In genomic region chr4:164108971-164109370, GRCh38 we compare ENCODE assay signal across 19 cellular contexts.
DNase-seq lines count a peak whose midpoint lies in the region; ATAC-seq and TF ChIP-seq lines count a peak whose summit lies in the region.
"Had no signal": no experiment of that assay in that cellular context is flagged by ENCODE, and none has a peak within 500 bp of the region (broad histone marks: within the 10 kb centered on the region; RNA-seq: fewer than 3 reads in every experiment).

No MANE protein-coding gene starts in this region.

- H3K27me3 Mint-ChIP-seq in Calu3 (ENCODE audit: unreplicated experiment), result no peaks in the 10 kb centered on the region
- peaks cover 4% of the 10 kb centered on the region for H3K27me3 Mint-ChIP-seq in mesothelial cell of epicardium (ENCODE audit: low read depth)
- H3K27me3 Mint-ChIP-seq in stimulated activated naive CD8-positive, alpha-beta T cell treated with anti-CD3 and anti-CD28 coated beads, Interleukin-15, amount 100 ng/mL, for 72 hours, result no peaks in the 10 kb centered on the region
- H3K27me3 Mint-ChIP-seq: B cell; CD4-positive, alpha-beta T cell had no signal

- H3K27me3 ChIP-seq in HAP-1 (ENCODE audit: low read depth), result no peaks in the 10 kb centered on the region
- H3K27me3 ChIP-seq: BLaER1 treated with 17β-estradiol and CSF1 and Interleukin-3, amounts not matched to agents 10 nM and 100 nM had no signal

- in situ Hi-C loops in HAP-1 (cut with MboI; ENCODE audit: low sequenced_read_pairs), result no loop called here

- no peaks in the 10 kb centered on the region for H3K36me3 ChIP-seq in HAP-1 (replicated peaks)
- H3K36me3 ChIP-seq: BLaER1 treated with 17β-estradiol and CSF1 and Interleukin-3, amounts not matched to agents 10 nM and 100 nM had no signal

- BruUV-seq in Calu3 (replicated peaks; lab: Mats Ljungman, UMichigan), result no TSS peak

- no peak overlapping the region for H3K4me3 ChIP-seq in HAP-1
- H3K4me3 ChIP-seq: A549; BLaER1 treated with 17β-estradiol and CSF1 and Interleukin-3, amounts not matched to agents 10 nM and 100 nM; GM12878 had no signal

- H3K36me3 Mint-ChIP-seq in Calu3 (ENCODE audit: insufficient read depth, unreplicated experiment), result no peaks in the 10 kb centered on the region
- H3K36me3 Mint-ChIP-seq in mesothelial cell of epicardium, result no peaks in the 10 kb centered on the region
- H3K36me3 Mint-ChIP-seq: CD8-positive, alpha-beta T cell had no signal

- no peak for ATAC-seq in stimulated activated naive CD8-positive, alpha-beta T cell treated with anti-CD3 and anti-CD28 coated beads, Interleukin-15, amount 100 ng/mL, for 72 hours
- ATAC-seq in GM18520 (IDR thresholded peaks at IDR 0.05; ENCODE audit: unreplicated experiment), result no peak
- ATAC-seq: A549; CD8-positive, alpha-beta T cell; GM12878 had no signal

- H3K9me3 ChIP-seq in HAP-1, result no peaks in the 10 kb centered on the region; the same call in 1 of the 2 replicates
- H3K9me3 ChIP-seq: A549; BLaER1 treated with 17β-estradiol and CSF1 and Interleukin-3, amounts not matched to agents 10 nM and 100 nM; Caco-2 had no signal

- H3K9me3 Mint-ChIP-seq in Calu3 (ENCODE audit: low read depth, unreplicated experiment), result no peaks in the 10 kb centered on the region
- H3K9me3 Mint-ChIP-seq in mesothelial cell of epicardium, result no peaks in the 10 kb centered on the region
- no peaks in the 10 kb centered on the region for H3K9me3 Mint-ChIP-seq in stimulated activated naive CD8-positive, alpha-beta T cell treated with anti-CD3 and anti-CD28 coated beads, Interleukin-15, amount 100 ng/mL, for 72 hours
- H3K9me3 Mint-ChIP-seq: CD4-positive, alpha-beta T cell had no signal

- intact Hi-C loops in Calu3 (cut with micrococcal nuclease; ENCODE audit: unreplicated experiment), result no loop called here

- no peak for DNase-seq in Calu3
- DNase-seq in HAP-1 (ENCODE audit: low spot score in 2 of 2), result peak; percentile 63 to 98
- peak; percentile 42 for DNase-seq in amniotic epithelial cell (ENCODE audit: low read depth)
- DNase-seq in mesothelial cell of epicardium (ENCODE audit: low spot score in 2 of 2, unreplicated experiment in 2 of 2), result no peak
- no peak for DNase-seq in stimulated activated naive CD8-positive, alpha-beta T cell treated with anti-CD3 and anti-CD28 coated beads, Interleukin-15, amount 100 ng/mL, for 72 hours
- no peak for DNase-seq in activated gamma-delta T cell (lab: John Stamatoyannopoulos, UW)
- DNase-seq in RPMI8226, result no peak
- DNase-seq: AML-193; Caco-2; CD4-positive, alpha-beta T cell; CD8-positive, alpha-beta T cell; DND-41; EL; GDM1 had no signal

- H3K4me1 Mint-ChIP-seq in Calu3 (ENCODE audit: low read depth, unreplicated experiment) (no peaks in the 10 kb centered on the region), mesothelial cell of epicardium (peaks cover 8% of the 10 kb centered on the region)
- no peaks in the 10 kb centered on the region for H3K4me1 Mint-ChIP-seq in stimulated activated naive CD8-positive, alpha-beta T cell treated with anti-CD3 and anti-CD28 coated beads, Interleukin-15, amount 100 ng/mL, for 72 hours
- H3K4me1 Mint-ChIP-seq: B cell had no signal

- CTCF ChIA-PET in Calu3 (lab: Charles Lee), result interaction anchor here (0.6 kb wide), 1 partner anchor 1170 kb away, joined by 4 read pairs; no protein-coding TSS in a partner anchor

- no peak overlapping the region for H3K4me3 Mint-ChIP-seq in Calu3 (ENCODE audit: low read depth, unreplicated experiment)
- H3K4me3 Mint-ChIP-seq in mesothelial cell of epicardium, result no peak overlapping the region
- H3K4me3 Mint-ChIP-seq in stimulated activated naive CD8-positive, alpha-beta T cell treated with anti-CD3 and anti-CD28 coated beads, Interleukin-15, amount 100 ng/mL, for 72 hours, result no peak overlapping the region
- H3K4me3 Mint-ChIP-seq: B cell; CD4-positive, alpha-beta T cell; CD8-positive, alpha-beta T cell had no signal

- H3K4me1 ChIP-seq in HAP-1, result peaks cover 15% of the 10 kb centered on the region
- H3K4me1 ChIP-seq: A549; BLaER1 treated with 17β-estradiol and CSF1 and Interleukin-3, amounts not matched to agents 10 nM and 100 nM; Caco-2 had no signal

- H3K27ac Mint-ChIP-seq in Calu3 (ENCODE audit: unreplicated experiment) (peak overlapping the region; percentile 74), mesothelial cell of epicardium (peak overlapping the region; percentile 2)
- H3K27ac Mint-ChIP-seq in stimulated activated naive CD8-positive, alpha-beta T cell treated with anti-CD3 and anti-CD28 coated beads, Interleukin-15, amount 100 ng/mL, for 72 hours, result no peak overlapping the region
- H3K27ac Mint-ChIP-seq: B cell; CD4-positive, alpha-beta T cell; CD8-positive, alpha-beta T cell had no signal

- TF ChIP-seq CTCF in Calu3 (IDR thresholded peaks at IDR 0.05; ENCODE audit: unreplicated experiment), result no peak
- no peak for TF ChIP-seq CTCF in mesothelial cell of epicardium (IDR thresholded peaks at IDR 0.05; ENCODE audit: unreplicated experiment)

Comparison
In these comparisons a context has a peak if more than half of its experiments do, and no peak if none do; other contexts are left out.
1. DNase-seq: peak in HAP-1 (2 of 2) and amniotic epithelial cell (single experiment); none in Calu3 (single experiment), mesothelial cell of epicardium (0 of 2), stimulated activated naive CD8-positive, alpha-beta T cell treated with anti-CD3 and anti-CD28 coated beads, Interleukin-15, amount 100 ng/mL, for 72 hours (0 of 2), activated gamma-delta T cell (single experiment) and RPMI8226 (single experiment).
2. H3K27ac Mint-ChIP-seq: peak in Calu3 (single experiment) and mesothelial cell of epicardium (single experiment); none in stimulated activated naive CD8-positive, alpha-beta T cell treated with anti-CD3 and anti-CD28 coated beads, Interleukin-15, amount 100 ng/mL, for 72 hours (0 of 2).